In the genomic region with DNA sequence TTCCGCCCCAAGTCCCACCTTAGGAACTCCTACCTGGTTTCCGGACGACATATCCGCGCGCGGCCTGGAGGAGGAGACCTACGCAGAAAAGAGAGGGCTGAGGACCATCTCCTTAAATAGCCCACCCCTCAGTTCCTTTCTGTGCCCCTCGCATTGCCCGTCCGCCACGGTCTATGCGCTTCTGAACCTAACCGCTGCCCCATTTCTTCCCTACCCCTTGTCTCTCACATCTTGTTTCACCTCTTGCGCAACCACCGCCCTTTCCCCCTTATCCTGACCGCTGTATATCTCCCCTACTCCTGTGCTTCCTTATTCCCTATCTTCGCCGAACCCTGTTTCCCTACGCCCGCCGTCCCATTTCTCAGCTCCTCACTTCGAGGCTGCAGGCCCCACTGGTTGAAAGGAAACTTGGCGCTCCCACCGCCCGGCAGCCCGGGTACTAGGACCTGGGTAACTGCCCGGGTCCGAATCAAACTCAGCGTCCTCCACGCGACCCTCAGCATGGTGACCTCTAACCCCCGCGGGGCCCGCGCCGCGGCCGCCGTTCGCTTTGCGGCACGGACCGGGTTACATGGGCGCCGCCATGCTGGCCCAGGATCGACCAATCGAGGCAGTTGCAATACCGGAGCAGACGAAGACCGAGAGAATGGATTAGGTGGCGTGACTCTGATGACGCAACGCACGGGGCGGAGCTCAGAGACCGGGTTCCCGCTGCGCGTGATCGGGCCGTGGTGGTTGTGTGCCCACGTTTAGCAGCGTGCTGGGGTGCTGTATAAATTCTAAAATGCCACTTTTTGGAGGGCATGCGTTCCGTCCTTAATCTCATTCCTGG, we compare ENCODE assay signal across 8 cellular contexts. TPM values are rescaled to one million over a fixed set of nuclear protein-coding genes. Genes with fewer than 3 reads are reported as not detected.
DNase-seq lines count a peak whose midpoint lies in the region; ATAC-seq and TF ChIP-seq lines count a peak whose summit lies in the region.

A gene (minus strand): TSS at position 612 of the 832 bp plus-strand sequence. CDS start 109 bp downstream, at position 503.

- H3K36me3 Mint-ChIP-seq in activated CD4-positive, alpha-beta T cell treated with anti-CD3 and anti-CD28 coated beads, Interleukin-2, amount 10 ng/mL, durations not matched to agents 7 days and 5 days (ENCODE audit: low read depth), result peaks cover 40% of the 10 kb centered on the region

- no peak for TF ChIP-seq CTCF in BJ (IDR thresholded peaks at IDR 0.05; ENCODE audit: insufficient read depth, low read depth, low read length)

- no peaks in the 10 kb centered on the region for H3K27me3 ChIP-seq in BJ (ENCODE audit: control insufficient read depth, insufficient read depth, low read length)

- H3K27ac Mint-ChIP-seq in activated CD4-positive, alpha-beta T cell treated with anti-CD3 and anti-CD28 coated beads, Interleukin-2, amount 10 ng/mL, durations not matched to agents 7 days and 5 days, result peak within 1 kb of the TSS; percentile 97

- H3K27me3 Mint-ChIP-seq in activated CD4-positive, alpha-beta T cell treated with anti-CD3 and anti-CD28 coated beads, Interleukin-2, amount 10 ng/mL, durations not matched to agents 7 days and 5 days, result no peaks in the 10 kb centered on the region

- ATAC-seq in GM19324 (IDR thresholded peaks at IDR 0.05; ENCODE audit: low FRiP score, unreplicated experiment) (peak; percentile 92), HG03469 (IDR thresholded peaks at IDR 0.05; ENCODE audit: unreplicated experiment) (peak; percentile 77)

- H3K4me3 ChIP-seq in BJ (ENCODE audit: low read depth, low read length), result peak within 1 kb of the TSS; percentile 81

- peak within 1 kb of the TSS; percentile 100 for H3K4me3 Mint-ChIP-seq in activated CD4-positive, alpha-beta T cell treated with anti-CD3 and anti-CD28 coated beads, Interleukin-2, amount 10 ng/mL, durations not matched to agents 7 days and 5 days

- POLR2A ChIA-PET in BJ (lab: Charles Lee), result interaction anchor here (1.9 kb wide), 1 partner anchor 13 kb away, joined by 8 read pairs; a partner anchor contains a TSS
- POLR2A ChIA-PET in activated CD4-positive, alpha-beta T cell treated with anti-CD3 and anti-CD28 coated beads, Interleukin-2, amount 10 ng/mL, durations not matched to agents 7 days and 5 days (lab: Charles Lee), result interaction anchor here (0.7 to 1.0 kb wide), 2 partner anchors 13 to 26 kb away, joined by 3 to 4 read pairs; no protein-coding TSS in a partner anchor

- peaks cover 64% of the 10 kb centered on the region for H3K4me1 Mint-ChIP-seq in activated CD4-positive, alpha-beta T cell treated with anti-CD3 and anti-CD28 coated beads, Interleukin-2, amount 10 ng/mL, durations not matched to agents 7 days and 5 days

- H3K36me3 ChIP-seq in BJ (ENCODE audit: control insufficient read depth, insufficient read depth, low read length), result peaks cover 11% of the 10 kb centered on the region

- CTCF ChIA-PET in BJ (lab: Yijun Ruan, JAX), result no interaction called here
- CTCF ChIA-PET in activated CD4-positive, alpha-beta T cell treated with anti-CD3 and anti-CD28 coated beads, Interleukin-2, amount 10 ng/mL, durations not matched to agents 7 days and 5 days (lab: Charles Lee), result interaction anchor here (0.6 to 1.5 kb wide), 5 partner anchors 11 to 269 kb away, joined by 3 to 6 read pairs (median 4); a partner anchor contains a TSS

- no peaks in the 10 kb centered on the region for H3K9me3 Mint-ChIP-seq in activated CD4-positive, alpha-beta T cell treated with anti-CD3 and anti-CD28 coated beads, Interleukin-2, amount 10 ng/mL, durations not matched to agents 7 days and 5 days

- DNase-seq in BJ (ENCODE audit: low read depth) (peak; percentile 58), NCI-H526 treated with DMSO at 0.1 percent for 48 hours (lab: John Stamatoyannopoulos, UW) (peak; percentile 98), cortex of kidney (lab: John Stamatoyannopoulos, UW) (peak; percentile 28), left kidney (ENCODE audit: low read depth, low spot score) (peak; percentile 98)
- DNase-seq in activated CD4-positive, alpha-beta T cell treated with anti-CD3 and anti-CD28 coated beads, Interleukin-2, amount 10 ng/mL, durations not matched to agents 7 days and 5 days, result peak; percentile 97
- peak; percentile 96 to 98 for DNase-seq in stimulated activated CD4-positive, alpha-beta T cell treated with anti-CD3 and anti-CD28 coated beads, Interleukin-2, amount 100 ng/mL, for 24 hours

RNA-seq across cellular contexts. Expression of the gene that starts here (rescaled TPM):
- polyA plus RNA-seq in BJ (2011; rRNA removed), result 34.4 and 57.3 TPM in 2 replicates
- 7.3 and 9.6 TPM in 2 replicates for polyA minus RNA-seq in BJ (2011; rRNA and poly(A)+ RNA removed)
- total RNA-seq in activated CD4-positive, alpha-beta T cell treated with anti-CD3 and anti-CD28 coated beads, Interleukin-2, amount 10 ng/mL, durations not matched to agents 7 days and 5 days, result 100 to 1,000 TPM in 1 of 2 experiments, 10 to 100 TPM in 1; 81.9 to 101 TPM

Comparison
In these comparisons a context has a peak if more than half of its experiments do, and no peak if none do; other contexts are left out.
1. Peak in every context shown above with its lines: DNase-seq, ATAC-seq and H3K4me3 ChIP-seq.
2. DNase-seq: peak in every context shown above with its lines; median percentile 98 in NCI-H526 treated with DMSO at 0.1 percent for 48 hours; 98 in left kidney; 97 in activated CD4-positive, alpha-beta T cell treated with anti-CD3 and anti-CD28 coated beads, Interleukin-2, amount 10 ng/mL, durations not matched to agents 7 days and 5 days; 97 in stimulated activated CD4-positive, alpha-beta T cell treated with anti-CD3 and anti-CD28 coated beads, Interleukin-2, amount 100 ng/mL, for 24 hours; 58 in BJ; 28 in cortex of kidney.